In genomic region chr2:223900531-223900930, GRCh38 we compare ENCODE assay signal across 19 cellular contexts.
"Had no signal": no experiment of that assay in that cellular context is flagged by ENCODE, and none has a peak within 500 bp of the region (broad histone marks: within the 10 kb centered on the region; RNA-seq: fewer than 3 reads in every experiment).

No MANE protein-coding gene starts in this region.

- H3K27ac ChIP-seq: RWPE1 had no signal

- ATAC-seq: Panc1, SK-N-SH treated with all-trans-retinoic acid at 6 μM for 48 hours had no signal

- H3K9me3 ChIP-seq: MG63 had no signal

- DNase-seq: KBM-7, MG63, NCI-H1092, NCI-H1105 treated with DMSO at 0.1 percent for 48 hours, NCI-H1417 treated with DMSO at 0.1 percent for 48 hours, NCI-H146, NCI-H187, NCI-H2029, NCI-H2081 treated with DMSO at 0.1 percent for 48 hours, NCI-H2171, NCI-H226, NCI-H446, NCI-H510A, NCI-H69, NCI-H774, SHP77 had no signal

- H3K27me3 ChIP-seq: MG63 had no signal

- H3K4me3 ChIP-seq: MG63 had no signal
